In the genomic region with DNA sequence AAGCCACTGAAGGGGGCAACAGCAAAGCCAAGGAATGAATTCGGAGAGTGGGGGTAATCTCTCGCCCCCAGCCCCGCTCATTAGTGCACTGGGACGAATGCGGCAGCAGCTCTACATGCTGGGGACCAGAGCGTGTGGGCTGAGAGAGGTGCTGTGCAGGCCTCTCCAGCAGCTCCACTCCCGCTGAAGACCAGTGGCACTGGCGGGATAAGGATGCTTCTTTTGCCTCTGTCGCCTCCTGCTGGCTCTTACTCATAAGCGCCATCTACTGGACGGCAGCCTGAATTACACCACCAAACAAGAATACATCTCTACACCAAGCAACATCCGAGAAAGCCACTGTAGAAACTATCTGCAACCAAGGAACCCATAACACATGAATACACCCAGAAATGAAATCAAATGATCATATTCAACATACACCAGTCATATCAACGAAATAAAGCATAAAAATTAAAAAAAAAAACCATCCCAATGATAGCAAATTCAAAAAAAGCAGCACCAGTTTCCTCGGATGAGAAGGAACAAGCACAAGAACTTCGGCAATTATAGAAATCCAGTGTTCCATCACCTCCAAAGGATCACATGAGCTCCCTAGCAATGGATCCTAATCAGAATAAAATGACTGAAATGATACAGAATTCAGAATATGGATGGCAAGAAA, we compare ENCODE assay signal across 8 cellular contexts.
DNase-seq lines count a peak whose midpoint lies in the region; ATAC-seq and TF ChIP-seq lines count a peak whose summit lies in the region.

No MANE protein-coding gene starts in this region.

- H2AFZ ChIP-seq in hepatocyte = no peak overlapping the region

- H3K27ac ChIP-seq in hepatocyte = no peak overlapping the region

- H3K4me1 ChIP-seq in hepatocyte (ENCODE audit: insufficient read depth) = no peaks in the 10 kb centered on the region

- no peak overlapping the region for H3K4me2 ChIP-seq in hepatocyte

- no peaks in the 10 kb centered on the region for H3K36me3 ChIP-seq in hepatocyte (replicated peaks; ENCODE audit: insufficient read depth, low read depth)

- WGBS in hepatocyte (ENCODE audit: low lambda C conversion rate, missing lambda C conversion rate) = 65% methylated on average over 15 of the region's 15 CpGs

- no peaks in the 10 kb centered on the region for H3K9me2 ChIP-seq in hepatocyte (replicated peaks; ENCODE audit: insufficient read depth)

- TF ChIP-seq CTCF in hepatocyte (IDR thresholded peaks at IDR 0.05; ENCODE audit: poor library complexity) = peak; percentile 52

- no peaks in the 10 kb centered on the region for H3K9me3 ChIP-seq in hepatocyte (ENCODE audit: low read depth)

- no peaks in the 10 kb centered on the region for H3K27me3 ChIP-seq in hepatocyte

- DNase-seq in ELR (ENCODE audit: low read depth) = peak; percentile 58
- DNase-seq in RPMI8226 = peak; percentile 76
- DNase-seq in activated naive CD4-positive, alpha-beta T cell treated with Interleukin-2 at 50 U/mL for 16 hours = peak; percentile 54
- DNase-seq in hepatocyte (ENCODE audit: low spot score) = peak; percentile 14
- peak; percentile 55 for DNase-seq in stimulated activated CD4-positive, alpha-beta T cell treated with anti-CD3 and anti-CD28 coated beads, Interleukin-4, amount 100 ng/mL, for 24 hours
- no peak for DNase-seq in cerebellar nuclear complex (lab: John Stamatoyannopoulos, UW)
- DNase-seq in putamen (ENCODE audit: low spot score) = no peak

- no peak overlapping the region for H3K4me3 ChIP-seq in hepatocyte

- H3K79me2 ChIP-seq in hepatocyte = peaks cover 84% of the 10 kb centered on the region

- no peaks in the 10 kb centered on the region for H4K20me1 ChIP-seq in hepatocyte (ENCODE audit: insufficient read depth, poor library complexity, severe bottlenecking)

- ATAC-seq in HG02885 (IDR thresholded peaks at IDR 0.05; ENCODE audit: poor library complexity, unreplicated experiment) = peak; percentile 58

Comparison
In these comparisons a context has a peak if more than half of its experiments do, and no peak if none do; other contexts are left out.
1. DNase-seq: peak in ELR (single experiment), RPMI8226 (single experiment), activated naive CD4-positive, alpha-beta T cell treated with Interleukin-2 at 50 U/mL for 16 hours (single experiment), hepatocyte (single experiment) and stimulated activated CD4-positive, alpha-beta T cell treated with anti-CD3 and anti-CD28 coated beads, Interleukin-4, amount 100 ng/mL, for 24 hours (single experiment); none in cerebellar nuclear complex (0 of 2) and putamen (single experiment).